1 cellular context compared by ENCODE assay signal in genomic region chr2:61017003-61017555, GRCh38.
A peak's percentile ranks its signal among the peaks of the same experiment; 100 is the strongest.
TF ChIP-seq lines count a peak whose summit lies in the region.

No MANE protein-coding gene starts in this region.

TF ChIP-seq in HepG2, 621 proteins besides CTCF, POLR2A, EP300 and RAD21 (continued from another document and continues in another):
- TF ChIP-seq ZNF441 (CRISPR knock-in tag; IDR thresholded peaks at IDR 0.05; ENCODE audit: borderline replicate concordance): 0 out of 2 replicates have a peak, but pooled peaks have one; percentile 69
- no peak; the same call in none of the 2 replicates for TF ChIP-seq NKX3-1 (CRISPR knock-in tag; IDR thresholded peaks at IDR 0.05)
- no peak for TF ChIP-seq SNAPC5 (CRISPR knock-in tag; IDR thresholded peaks at IDR 0.05; ENCODE audit: borderline replicate concordance)
- TF ChIP-seq ZZZ3 (CRISPR knock-in tag; IDR thresholded peaks at IDR 0.05; ENCODE audit: borderline replicate concordance): peak; percentile 69; the same call in 1 of the 2 replicates
- TF ChIP-seq STAT5B (CRISPR knock-in tag; IDR thresholded peaks at IDR 0.05): 0 out of 2 replicates have a peak, but pooled peaks have one; percentile 9
- no peak for TF ChIP-seq ZMAT5 (CRISPR knock-in tag; IDR thresholded peaks at IDR 0.05; ENCODE audit: borderline replicate concordance, low read depth)
- no peak; the same call in 1 of the 2 replicates for TF ChIP-seq REL (CRISPR knock-in tag; conservative IDR thresholded peaks at IDR 0.05)
- TF ChIP-seq ZNF501 (CRISPR knock-in tag; IDR thresholded peaks at IDR 0.05): no peak; the same call in none of the 2 replicates
- peak; percentile 95 for TF ChIP-seq ZNF318 (CRISPR knock-in tag; IDR thresholded peaks at IDR 0.05)
- TF ChIP-seq ZNF740 (CRISPR knock-in tag; IDR thresholded peaks at IDR 0.05): no peak
- no peak for TF ChIP-seq ZNF883 (CRISPR knock-in tag; IDR thresholded peaks at IDR 0.05; ENCODE audit: not compliant biosample characterization)
- no peak; the same call in 1 of the 2 replicates for TF ChIP-seq SALL1 (CRISPR knock-in tag; IDR thresholded peaks at IDR 0.05)
- TF ChIP-seq RARG (CRISPR knock-in tag; IDR thresholded peaks at IDR 0.05; ENCODE audit: low read depth): no peak
- no peak for TF ChIP-seq ELK4 (CRISPR knock-in tag; IDR thresholded peaks at IDR 0.05; ENCODE audit: borderline replicate concordance)
- no peak; the same call in 1 of the 2 replicates for TF ChIP-seq ELF1 (CRISPR knock-in tag; IDR thresholded peaks at IDR 0.05)
- TF ChIP-seq HDAC6 (IDR thresholded peaks at IDR 0.05; ENCODE audit: low read depth, low read length): 0 out of 2 replicates have a peak, but pooled peaks have one; percentile 63
- TF ChIP-seq ZNF597 (CRISPR knock-in tag; IDR thresholded peaks at IDR 0.05): no peak
- peak; percentile 74 for TF ChIP-seq MED8 (CRISPR knock-in tag; IDR thresholded peaks at IDR 0.05; ENCODE audit: insufficient replicate concordance)
- no peak for TF ChIP-seq HIC2 (CRISPR knock-in tag; IDR thresholded peaks at IDR 0.05; ENCODE audit: low read depth)
- no peak for TF ChIP-seq CC2D1A (CRISPR knock-in tag; IDR thresholded peaks at IDR 0.05)
- no peak for TF ChIP-seq PTBP1 (IDR thresholded peaks at IDR 0.05; ENCODE audit: low read depth, low read length, poor library complexity, severe bottlenecking)
- no peak for TF ChIP-seq EHMT2 (IDR thresholded peaks at IDR 0.05; ENCODE audit: borderline replicate concordance, low read depth, low read length)
- no peak; the same call in 1 of the 2 replicates for TF ChIP-seq HMGXB3 (CRISPR knock-in tag; IDR thresholded peaks at IDR 0.05; ENCODE audit: borderline replicate concordance)
- no peak for TF ChIP-seq MLLT10 (CRISPR knock-in tag; IDR thresholded peaks at IDR 0.05)
- TF ChIP-seq NCOR1 (IDR thresholded peaks at IDR 0.05; ENCODE audit: borderline replicate concordance, low read length): peak; percentile 72; the same call in 1 of the 2 replicates
- TF ChIP-seq ZNF567 (CRISPR knock-in tag; IDR thresholded peaks at IDR 0.05; ENCODE audit: borderline replicate concordance): peak; percentile 16
- TF ChIP-seq FOXJ3 (CRISPR knock-in tag; IDR thresholded peaks at IDR 0.05; ENCODE audit: borderline replicate concordance): 0 out of 2 replicates have a peak, but pooled peaks have one; percentile 36
- TF ChIP-seq PCBP1 (IDR thresholded peaks at IDR 0.05; ENCODE audit: borderline replicate concordance, low read depth, low read length): no peak
- no peak; the same call in none of the 2 replicates for TF ChIP-seq ARNT2 (CRISPR knock-in tag; IDR thresholded peaks at IDR 0.05; ENCODE audit: low read depth)
- peak; percentile 87 for TF ChIP-seq ZNF670 (CRISPR knock-in tag; IDR thresholded peaks at IDR 0.05; ENCODE audit: borderline replicate concordance)
- TF ChIP-seq ZBTB39 (CRISPR knock-in tag; IDR thresholded peaks at IDR 0.05): no peak
- no peak for TF ChIP-seq TSC22D2 (CRISPR knock-in tag; IDR thresholded peaks at IDR 0.05; ENCODE audit: borderline replicate concordance)
- no peak for TF ChIP-seq ZNF709 (CRISPR knock-in tag; IDR thresholded peaks at IDR 0.05)
- TF ChIP-seq ZNF674 (CRISPR knock-in tag; IDR thresholded peaks at IDR 0.05; ENCODE audit: low read depth): no peak
- no peak for TF ChIP-seq PHF5A (CRISPR knock-in tag; IDR thresholded peaks at IDR 0.05; ENCODE audit: low read depth, unreplicated experiment)
- TF ChIP-seq ZNF749 (CRISPR knock-in tag; IDR thresholded peaks at IDR 0.05; ENCODE audit: borderline replicate concordance): peak; percentile 41; the same call in 1 of the 2 replicates
- no peak for TF ChIP-seq ZNF136 (CRISPR knock-in tag; IDR thresholded peaks at IDR 0.05; ENCODE audit: low read depth)
- TF ChIP-seq GATAD1 (CRISPR knock-in tag; IDR thresholded peaks at IDR 0.05): peak; percentile 95
- TF ChIP-seq ZKSCAN5 (CRISPR knock-in tag; IDR thresholded peaks at IDR 0.05): no peak
- TF ChIP-seq SPEN (CRISPR knock-in tag; IDR thresholded peaks at IDR 0.05; ENCODE audit: low read depth): no peak; the same call in 1 of the 2 replicates
- TF ChIP-seq ESRRA (CRISPR knock-in tag; IDR thresholded peaks at IDR 0.05; ENCODE audit: low read depth): peak; percentile 43; the same call in 1 of the 2 replicates
- TF ChIP-seq ZNF460 (CRISPR knock-in tag; IDR thresholded peaks at IDR 0.05; ENCODE audit: borderline replicate concordance): 0 out of 2 replicates have a peak, but pooled peaks have one; percentile 23
- TF ChIP-seq TBL1XR1 (IDR thresholded peaks at IDR 0.05; ENCODE audit: borderline replicate concordance, low read length, partially characterized antibody): no peak
